ENCODE assay signal across 11 cellular contexts in the genomic region with DNA sequence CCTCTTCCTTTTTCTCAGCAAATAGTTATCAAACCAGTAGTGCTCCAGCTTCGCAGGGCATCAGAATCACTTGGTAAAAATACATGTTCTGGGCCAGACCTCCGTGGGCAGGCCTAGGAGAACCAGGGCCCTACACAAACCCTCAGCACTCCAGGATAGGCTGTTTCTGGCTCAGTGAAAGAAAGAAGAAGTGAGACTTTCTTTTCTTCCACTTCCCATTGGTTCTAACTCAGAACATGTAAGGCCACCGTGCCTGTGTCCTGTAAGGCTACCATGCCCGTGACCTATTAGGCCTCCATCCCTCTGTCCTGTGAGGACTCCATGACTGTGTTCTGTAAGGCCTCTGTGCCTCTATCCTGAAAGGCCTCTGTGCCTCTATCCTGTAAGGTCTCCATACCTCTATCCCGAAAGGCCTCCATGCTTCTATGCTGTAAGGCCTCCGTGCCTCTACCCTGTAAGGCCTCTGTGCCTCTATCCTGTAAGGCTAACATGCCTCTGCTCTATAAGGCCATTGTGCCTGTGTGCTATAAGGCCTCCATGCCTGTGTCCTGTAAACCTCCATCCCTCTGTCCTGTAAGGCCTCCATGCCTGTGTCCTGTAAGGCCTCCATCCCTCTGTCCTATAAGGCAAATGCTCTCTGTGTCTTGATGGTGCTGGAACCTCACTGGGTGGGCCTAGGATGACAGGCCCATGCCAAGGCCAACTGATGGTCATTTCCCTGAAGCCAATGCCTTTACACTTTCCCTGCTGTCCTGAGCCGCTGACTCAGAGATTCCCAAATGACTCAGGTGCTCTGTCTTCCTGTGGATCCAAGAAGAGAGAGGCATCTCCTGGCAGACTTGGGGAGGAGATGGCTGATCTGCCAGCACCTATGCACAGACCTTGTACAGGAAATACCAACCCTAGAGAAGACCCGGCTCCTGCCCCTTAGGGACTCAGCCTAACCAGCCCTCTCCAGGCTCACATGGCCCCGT.
A peak's percentile ranks its signal among the peaks of the same experiment; 100 is the strongest.
DNase-seq lines count a peak whose midpoint lies in the region; ATAC-seq and TF ChIP-seq lines count a peak whose summit lies in the region.
"Had no signal": no experiment of that assay in that cellular context is flagged by ENCODE, and none has a peak within 500 bp of the region (broad histone marks: within the 10 kb centered on the region; RNA-seq: fewer than 3 reads in every experiment).

No MANE protein-coding gene starts in this region.

- no peak overlapping the region for H3K4me2 ChIP-seq in mesenchymal stem cell (ENCODE audit: low read length, poor library complexity, severe bottlenecking)
- H3K4me2 ChIP-seq: hepatocyte had no signal

- H2AFZ ChIP-seq in mesenchymal stem cell (ENCODE audit: low read depth, low read length): no peak overlapping the region
- H2AFZ ChIP-seq: hepatocyte had no signal

- H2BK12ac ChIP-seq in mesenchymal stem cell (ENCODE audit: low read length in 2 of 2): no peak overlapping the region

- whole genome bisulfite sequencing in mesenchymal stem cell: 91% methylated on average over 9 of the region's 9 CpGs

- H2BK15ac ChIP-seq in mesenchymal stem cell (ENCODE audit: low read depth, poor library complexity, severe bottlenecking): no peak overlapping the region

- H3K27me3 ChIP-seq in mesenchymal stem cell (ENCODE audit: control insufficient read depth in 1 of 2, insufficient read depth in 1 of 2, low read length in 2 of 2): peaks cover 0 to 15% of the 10 kb centered on the region in 2 experiments
- H3K27me3 ChIP-seq: hepatocyte, ovary had no signal

- no peak for TF ChIP-seq CTCF in epithelial cell of esophagus (IDR thresholded peaks at IDR 0.05; ENCODE audit: insufficient read depth, low read depth, low read length, missing control alignments)

- H2BK5ac ChIP-seq in mesenchymal stem cell (ENCODE audit: low read depth, low read length, poor library complexity, severe bottlenecking): no peak overlapping the region

- no peaks in the 10 kb centered on the region for H3K9me3 ChIP-seq in mesenchymal stem cell (ENCODE audit: control insufficient read depth, low read length)
- H3K9me3 ChIP-seq: ovary had no signal

- peak overlapping the region in 1 of 2 experiments; percentile 29 for H3K14ac ChIP-seq in mesenchymal stem cell (ENCODE audit: low read length in 2 of 2)

- DNase-seq in epithelial cell of esophagus (ENCODE audit: low read depth): peak; percentile 74
- DNase-seq in mesenchymal stem cell: no peak
- DNase-seq in hippocampal formation (lab: John Stamatoyannopoulos, UW): no peak
- no peak for DNase-seq in ureter (ENCODE audit: low spot score)
- DNase-seq: NCI-H1436 treated with DMSO at 0.1 percent for 48 hours had no signal

- H3K9ac ChIP-seq in mesenchymal stem cell (ENCODE audit: low read length): no peak overlapping the region

- H3K23ac ChIP-seq in mesenchymal stem cell (ENCODE audit: low read length in 2 of 2): no peak overlapping the region

- no peak overlapping the region for H3K27ac ChIP-seq in mesenchymal stem cell (ENCODE audit: low read length, poor library complexity, severe bottlenecking)
- H3K27ac ChIP-seq: hepatocyte, ovary had no signal

- no peak overlapping the region for H4K91ac ChIP-seq in mesenchymal stem cell (ENCODE audit: low read length)

- H3K79me1 ChIP-seq in mesenchymal stem cell (replicated peaks; ENCODE audit: low read length, poor library complexity, severe bottlenecking): no peaks in the 10 kb centered on the region

- no peaks in the 10 kb centered on the region for H3K36me3 ChIP-seq in mesenchymal stem cell (ENCODE audit: control insufficient read depth in 1 of 2, insufficient read depth in 2 of 2, low read depth in 1 of 2, low read length in 2 of 2)
- H3K36me3 ChIP-seq: ovary had no signal

- peaks cover 1% of the 10 kb centered on the region for H3K4me1 ChIP-seq in mesenchymal stem cell (ENCODE audit: control insufficient read depth, insufficient read depth, low read depth, low read length)

- H4K8ac ChIP-seq in mesenchymal stem cell (ENCODE audit: low read length): no peak overlapping the region

- no peak overlapping the region for H2BK120ac ChIP-seq in mesenchymal stem cell (ENCODE audit: low read depth, low read length)

- no peak overlapping the region for H3K4me3 ChIP-seq in epithelial cell of esophagus (ENCODE audit: low read length)
- H3K4me3 ChIP-seq in mesenchymal stem cell (ENCODE audit: insufficient read depth in 1 of 2, low read depth in 1 of 2, low read length in 2 of 2): no peak overlapping the region
- H3K4me3 ChIP-seq: hepatocyte, ovary had no signal

- H3K18ac ChIP-seq in mesenchymal stem cell (ENCODE audit: low read depth in 1 of 2, low read length in 2 of 2): no peak overlapping the region

- H2AK5ac ChIP-seq in mesenchymal stem cell (ENCODE audit: low read length, severe bottlenecking): no peak overlapping the region

- no peak overlapping the region for H3K4ac ChIP-seq in mesenchymal stem cell (ENCODE audit: low read depth in 1 of 2, low read length in 2 of 2)

- ATAC-seq in GM18499 (IDR thresholded peaks at IDR 0.05; ENCODE audit: insufficient read depth, unreplicated experiment) (peak; percentile 75), GM21529 (IDR thresholded peaks at IDR 0.05; ENCODE audit: unreplicated experiment) (peak; percentile 88), HG03175 (IDR thresholded peaks at IDR 0.05; ENCODE audit: unreplicated experiment) (peak; percentile 78), GM19023 (IDR thresholded peaks at IDR 0.05; ENCODE audit: unreplicated experiment) (no peak)
